ENCODE assay signal across 15 cellular contexts in the genomic region with DNA sequence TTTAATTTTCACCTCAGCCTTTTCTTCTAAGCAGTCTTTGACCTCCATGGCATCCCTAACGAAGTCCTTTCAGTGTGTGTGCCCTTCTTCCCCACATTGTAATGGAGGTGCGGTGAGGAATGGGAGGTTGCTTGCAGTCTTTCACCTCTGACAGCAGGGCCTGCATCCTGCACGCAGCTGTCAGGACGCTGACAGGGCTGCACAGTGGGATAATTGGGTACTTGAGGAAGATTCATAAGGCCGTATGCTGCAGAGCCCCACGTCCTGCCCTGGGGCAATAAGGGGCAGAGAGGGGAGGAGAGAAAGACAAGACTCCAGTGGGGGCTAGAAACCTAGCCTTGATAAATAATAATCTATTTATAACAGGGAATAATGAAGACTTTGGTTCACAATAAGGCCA.
"Had no signal": no experiment of that assay in that cellular context is flagged by ENCODE, and none has a peak within 500 bp of the region (broad histone marks: within the 10 kb centered on the region; RNA-seq: fewer than 3 reads in every experiment).

No MANE protein-coding gene starts in this region.

- H3K27ac ChIP-seq: coronary artery, gastroesophageal sphincter, heart left ventricle, pancreas, psoas muscle, right atrium auricular region, upper lobe of left lung had no signal

- H3K4me3 ChIP-seq: coronary artery, gastroesophageal sphincter, heart left ventricle, pancreas, psoas muscle, right atrium auricular region, upper lobe of left lung had no signal

- H3K27me3 ChIP-seq: gastroesophageal sphincter, heart left ventricle, pancreas, right atrium auricular region, upper lobe of left lung had no signal

- H3K9me3 ChIP-seq: gastroesophageal sphincter, heart left ventricle, pancreas, psoas muscle, right atrium auricular region, upper lobe of left lung had no signal

- H3K36me3 ChIP-seq: gastroesophageal sphincter, heart left ventricle, pancreas, right atrium auricular region, upper lobe of left lung had no signal

- DNase-seq: activated CD4-positive, alpha-beta memory T cell treated with anti-CD3 and anti-CD28 coated beads, Interleukin-2, amount 10 ng/mL, durations not matched to agents 7 days and 5 days; activated CD4-positive, alpha-beta T cell treated with anti-CD3 and anti-CD28 coated beads, Interleukin-2, amount 10 ng/mL, durations not matched to agents 24 days and 14 days; activated effector memory CD4-positive, alpha-beta T cell treated with anti-CD3 and anti-CD28 coated beads, Interleukin-2, amount 50 U/mL, for 16 hours; activated naive CD4-positive, alpha-beta T cell treated with anti-CD3 and anti-CD28 coated beads, Interleukin-2, amount 10 ng/mL, durations not matched to agents 7 days and 5 days; cerebellar nuclear complex; endodermal cell; heart left ventricle; pancreas; psoas muscle; stimulated activated CD4-positive, alpha-beta T cell treated with anti-CD3 and anti-CD28 coated beads, Interleukin-4, amount 100 ng/mL, for 24 hours; stimulated activated naive CD4-positive, alpha-beta T cell treated with Interleukin-2 at 50 U/mL for 16 hours had no signal

- H3K4me1 ChIP-seq: gastroesophageal sphincter, heart left ventricle, pancreas, psoas muscle, right atrium auricular region, upper lobe of left lung had no signal
